20 cellular contexts compared by ENCODE assay signal in genomic region chr7:141145630-141145982, GRCh38.
DNase-seq lines count a peak whose midpoint lies in the region; ATAC-seq and TF ChIP-seq lines count a peak whose summit lies in the region.
"Had no signal": no experiment of that assay in that cellular context is flagged by ENCODE, and none has a peak within 500 bp of the region (broad histone marks: within the 10 kb centered on the region; RNA-seq: fewer than 3 reads in every experiment).

No MANE protein-coding gene starts in this region.

- H3K14ac ChIP-seq in IMR-90 (replicated peaks; ENCODE audit: low read depth, low read length): no peak overlapping the region

- peak overlapping the region; percentile 38 for H3K27ac Mint-ChIP-seq in neural crest cell (ENCODE audit: unreplicated experiment)
- H3K27ac Mint-ChIP-seq: CD14-positive monocyte had no signal

- H3K4me2 ChIP-seq in IMR-90 (ENCODE audit: low read depth, low read length): no peak overlapping the region
- H3K4me2 ChIP-seq: KMS-11, PC-9 had no signal

- no peak overlapping the region for H2AFZ ChIP-seq in IMR-90 (replicated peaks; ENCODE audit: low read length, poor library complexity)
- H2AFZ ChIP-seq: PC-9 had no signal

- H3K36me3 Mint-ChIP-seq in neural crest cell (ENCODE audit: low read depth): peaks cover 3% of the 10 kb centered on the region
- H3K36me3 Mint-ChIP-seq: CD14-positive monocyte had no signal

- no peak for ATAC-seq in IMR-90 (ENCODE audit: low read depth)
- no peak for ATAC-seq in sciatic nerve
- ATAC-seq in foreskin keratinocyte: no peak

- no peak overlapping the region for H3K4me3 Mint-ChIP-seq in neural crest cell
- H3K4me3 Mint-ChIP-seq: CD14-positive monocyte had no signal

- no peaks in the 10 kb centered on the region for H3K27me3 Mint-ChIP-seq in neural crest cell (ENCODE audit: low read depth)

- no peak overlapping the region for H3K4me3 ChIP-seq in IMR-90 (ENCODE audit: insufficient read depth, low read depth, low read length)
- H3K4me3 ChIP-seq in adipocyte (ENCODE audit: low read length): no peak overlapping the region
- H3K4me3 ChIP-seq: HAP-1, PC-9, SJCRH30 had no signal

- H3K23ac ChIP-seq in IMR-90 (ENCODE audit: low read depth, low read length): no peak overlapping the region

- H3K9me1 ChIP-seq in IMR-90 (ENCODE audit: insufficient read depth, low read length): no peaks in the 10 kb centered on the region

- H4K5ac ChIP-seq in IMR-90 (ENCODE audit: low read depth, low read length): peak overlapping the region; percentile 29; the same call in 1 of the 2 replicates

- CTCF ChIA-PET in IMR-90 (lab: Yijun Ruan, JAX) (no interaction called here), HEK293T (lab: Yijun Ruan, JAX) (interaction anchor here (0.8 to 1.1 kb wide), 2 partner anchors 18 to 74 kb away, joined by 3 to 6 read pairs; no protein-coding TSS in a partner anchor)

- H3K27me3 ChIP-seq in IMR-90 (ENCODE audit: control insufficient read depth, insufficient read depth, low read length) (no peaks in the 10 kb centered on the region), adipocyte (replicated peaks; ENCODE audit: control insufficient read depth, insufficient read depth, low read length) (no peaks in the 10 kb centered on the region), foreskin keratinocyte (no peaks in the 10 kb centered on the region)
- H3K27me3 ChIP-seq: SJCRH30 had no signal

- no peak for TF ChIP-seq RAD21 in IMR-90 (IDR thresholded peaks at IDR 0.05; ENCODE audit: low read length)

- WGBS in IMR-90 (ENCODE audit: extremely low coverage in 2 of 2, insufficient read length in 1 of 2), 2 experiments: 51% methylated on average over 2 of the region's 3 CpGs; no CpG with 5 or more reads in 1 of the 2 experiments

- H3K9me3 ChIP-seq in IMR-90 (ENCODE audit: control insufficient read depth, insufficient read depth, low read length) (peaks cover 11% of the 10 kb centered on the region), adipocyte (ENCODE audit: control insufficient read depth, low read length) (peaks cover 5% of the 10 kb centered on the region)
- H3K9me3 ChIP-seq: HAP-1, SJCRH30 had no signal

- no peak overlapping the region for H3K4ac ChIP-seq in IMR-90 (ENCODE audit: low read depth, low read length)

- peak overlapping the region; percentile 46 for H2BK5ac ChIP-seq in IMR-90 (ENCODE audit: low read depth, low read length, poor library complexity, severe bottlenecking)

- no peak overlapping the region for H4K91ac ChIP-seq in IMR-90 (ENCODE audit: insufficient read depth, low read depth, low read length)

- H3K36me3 ChIP-seq in IMR-90 (ENCODE audit: control insufficient read depth, insufficient read depth, low read length): no peaks in the 10 kb centered on the region
- no peaks in the 10 kb centered on the region for H3K36me3 ChIP-seq in adipocyte (ENCODE audit: control insufficient read depth, insufficient read depth, low read length, severe bottlenecking)
- H3K36me3 ChIP-seq: HAP-1, SJCRH30 had no signal

- H3K27ac ChIP-seq in IMR-90 (ENCODE audit: insufficient read depth, low read length) (no peak overlapping the region), foreskin keratinocyte (no peak overlapping the region)
- H3K27ac ChIP-seq: KMS-11, PC-9, SJCRH30 had no signal

- H3K18ac ChIP-seq in IMR-90 (ENCODE audit: low read depth, low read length): peak overlapping the region; percentile 47; the same call in 1 of the 2 replicates

- H3K4me1 Mint-ChIP-seq in neural crest cell: peaks cover 20% of the 10 kb centered on the region
- H3K4me1 Mint-ChIP-seq: CD14-positive monocyte had no signal

- no peak overlapping the region for H2BK15ac ChIP-seq in IMR-90 (ENCODE audit: low read depth, low read length)

- H3K4me1 ChIP-seq in IMR-90 (ENCODE audit: control insufficient read depth, insufficient read depth, low read length): no peaks in the 10 kb centered on the region; the same call in 1 of the 2 replicates
- no peaks in the 10 kb centered on the region for H3K4me1 ChIP-seq in adipocyte (ENCODE audit: control insufficient read depth, insufficient read depth, low read length)
- no peaks in the 10 kb centered on the region for H3K4me1 ChIP-seq in foreskin keratinocyte
- H3K4me1 ChIP-seq: HAP-1 had no signal

- TF ChIP-seq CTCF in IMR-90 (conservative IDR thresholded peaks at IDR 0.05; ENCODE audit: low read depth, low read length) (no peak), neural crest cell (conservative IDR thresholded peaks at IDR 0.05) (no peak), foreskin keratinocyte (conservative IDR thresholded peaks at IDR 0.05) (no peak)

- no peak overlapping the region for H3K56ac ChIP-seq in IMR-90 (ENCODE audit: extremely low read depth, insufficient read depth, low read length)

- H3K9ac ChIP-seq in IMR-90 (ENCODE audit: low read depth, low read length) (no peak overlapping the region), adipocyte (ENCODE audit: low read length) (no peak overlapping the region)
- H3K9ac ChIP-seq: KMS-11 had no signal

- dilution Hi-C loops in IMR-90 (cut with HindIII; ENCODE audit: low sequenced_read_pairs, unreplicated experiment): no loop called here

- H3K9me3 Mint-ChIP-seq in neural crest cell: no peaks in the 10 kb centered on the region

- no peak overlapping the region for H4K8ac ChIP-seq in IMR-90 (ENCODE audit: low read depth in 2 of 2, low read length in 2 of 2)

- in situ Hi-C loops in IMR-90 (cut with MboI; ENCODE audit: low sequenced_read_pairs): no loop called here

- intact Hi-C loops in IMR-90 (cut with micrococcal nuclease): no loop called here
- intact Hi-C loops in sciatic nerve (cut with DNase I): no loop called here

- no peak overlapping the region for H2AK9ac ChIP-seq in IMR-90 (replicated peaks; ENCODE audit: low read depth, low read length, poor library complexity)

- H2AK5ac ChIP-seq in IMR-90 (ENCODE audit: low read depth, low read length): no peak overlapping the region

- H2BK20ac ChIP-seq in IMR-90 (ENCODE audit: low read depth, low read length): no peak overlapping the region

- TF ChIP-seq POLR2A in IMR-90 (IDR thresholded peaks at IDR 0.05; ENCODE audit: low read depth, low read length): no peak

- H3K79me1 ChIP-seq in IMR-90 (ENCODE audit: low read depth in 1 of 2, low read length in 2 of 2): no peaks in the 10 kb centered on the region

- DNase-seq in EH (ENCODE audit: low read depth): peak; percentile 49
- no peak for DNase-seq in IMR-90
- DNase-seq in adipocyte (ENCODE audit: low read depth): peak; percentile 52
- DNase-seq in neural crest cell (ENCODE audit: low read depth, low spot score): no peak
- no peak for DNase-seq in NCI-H1694 treated with DMSO at 0.1 percent for 48 hours (lab: John Stamatoyannopoulos, UW)
- no peak for DNase-seq in sciatic nerve (ENCODE audit: low spot score)
- no peak for DNase-seq in HEK293T (ENCODE audit: extremely low spot score)
- DNase-seq in foreskin keratinocyte: no peak
- DNase-seq: AML-193, DMS79, GDM1, NCI-H1048, NCI-H1436, NCI-H2029, NCI-H526, PC-9, SJCRH30 had no signal

- POLR2A ChIA-PET in IMR-90 (lab: Charles Lee; ENCODE audit: unreplicated experiment) (no interaction called here), HEK293T (lab: Yijun Ruan, JAX) (interaction anchor here (1.2 kb wide), 1 partner anchor 10 kb away, joined by 4 read pairs; no protein-coding TSS in a partner anchor)

- no peaks in the 10 kb centered on the region for H4K20me1 ChIP-seq in IMR-90 (ENCODE audit: insufficient read depth, low read length)

- BruUV-seq in IMR-90 (replicated peaks; lab: Mats Ljungman, UMichigan): no TSS peak

- no peak overlapping the region for H2BK120ac ChIP-seq in IMR-90 (ENCODE audit: low read depth, low read length)

TF ChIP-seq in IMR-90, 13 proteins besides CTCF, POLR2A, EP300 and RAD21 (continues in another document):
- no peak for TF ChIP-seq MXI1 (IDR thresholded peaks at IDR 0.05; ENCODE audit: borderline replicate concordance, low read depth, low read length)
- no peak for TF ChIP-seq FOS (IDR thresholded peaks at IDR 0.05; ENCODE audit: low read depth, low read length)
- TF ChIP-seq SMC3 (IDR thresholded peaks at IDR 0.05; ENCODE audit: low read depth, low read length): no peak
- no peak for TF ChIP-seq MAZ (IDR thresholded peaks at IDR 0.05; ENCODE audit: borderline replicate concordance, low read depth, low read length)
- no peak for TF ChIP-seq MAFK (IDR thresholded peaks at IDR 0.05; ENCODE audit: low read depth, low read length)
- no peak for TF ChIP-seq CHD1 (IDR thresholded peaks at IDR 0.05; ENCODE audit: low read depth, low read length)
- TF ChIP-seq USF2 (IDR thresholded peaks at IDR 0.05; ENCODE audit: low read depth, low read length): no peak

TF ChIP-seq in HEK293T, 16 proteins besides CTCF, POLR2A, EP300 and RAD21:
- TF ChIP-seq FOXK2 (IDR thresholded peaks at IDR 0.05): no peak
- no peak for TF ChIP-seq ELF4 (IDR thresholded peaks at IDR 0.05)
- TF ChIP-seq BHLHE40 (IDR thresholded peaks at IDR 0.05; ENCODE audit: borderline replicate concordance): no peak
- TF ChIP-seq TARDBP (IDR thresholded peaks at IDR 0.05): no peak
- TF ChIP-seq SUZ12 (IDR thresholded peaks at IDR 0.05): no peak
- TF ChIP-seq SP1 (IDR thresholded peaks at IDR 0.05): no peak
- TF ChIP-seq HDGF (IDR thresholded peaks at IDR 0.05; ENCODE audit: borderline replicate concordance): no peak
- no peak for TF ChIP-seq ZNF384 (IDR thresholded peaks at IDR 0.05)
- TF ChIP-seq PKNOX1 (IDR thresholded peaks at IDR 0.05): no peak
- no peak for TF ChIP-seq FOXM1 (IDR thresholded peaks at IDR 0.05; ENCODE audit: borderline replicate concordance)

Comparison
In these comparisons a context has a peak if more than half of its experiments do, and no peak if none do; other contexts are left out.
1. DNase-seq: peak in EH (single experiment) and adipocyte (single experiment); none in IMR-90 (single experiment), neural crest cell (single experiment), NCI-H1694 treated with DMSO at 0.1 percent for 48 hours (single experiment), sciatic nerve (single experiment), HEK293T (single experiment) and foreskin keratinocyte (0 of 2).